21 cellular contexts compared by ENCODE assay signal in the genomic region with DNA sequence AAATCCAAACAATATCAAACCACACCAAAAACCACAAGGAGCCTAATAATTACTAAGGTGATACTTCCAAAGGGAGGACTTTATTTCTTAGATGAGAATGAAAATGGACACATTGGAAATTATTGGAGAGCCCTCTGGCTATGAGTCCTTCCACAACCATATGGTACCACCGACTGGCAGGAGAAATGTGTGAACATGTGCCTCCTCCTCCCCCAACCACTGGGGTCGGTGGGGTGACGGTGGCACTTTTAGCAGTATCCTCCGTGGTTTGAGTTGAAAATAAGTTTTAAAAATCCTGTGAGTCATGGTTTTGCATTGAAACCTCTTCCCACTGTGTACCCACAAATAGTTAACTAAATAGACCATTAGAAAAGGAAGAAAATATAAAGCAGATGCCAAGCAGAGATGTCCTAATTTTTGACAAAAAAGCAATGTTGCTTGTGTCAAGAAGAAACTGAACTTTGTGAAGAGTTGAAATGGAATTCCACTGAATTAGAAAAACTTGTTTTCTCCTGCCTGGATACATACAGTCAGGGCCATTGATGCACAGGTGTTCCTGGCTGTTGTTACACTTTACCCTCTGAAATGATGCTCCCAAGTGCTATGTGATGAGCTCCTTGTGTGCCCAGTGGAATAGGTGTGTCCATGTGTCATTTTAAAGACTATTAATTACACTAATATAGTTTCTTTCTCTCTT. TPM values are rescaled to one million over a fixed set of nuclear protein-coding genes. Genes with fewer than 3 reads are reported as not detected.
A peak's percentile ranks its signal among the peaks of the same experiment; 100 is the strongest.
DNase-seq lines count a peak whose midpoint lies in the region; ATAC-seq lines count a peak whose summit lies in the region.
"Had no signal": no experiment of that assay in that cellular context is flagged by ENCODE, and none has a peak within 500 bp of the region (broad histone marks: within the 10 kb centered on the region; RNA-seq: fewer than 3 reads in every experiment).

No MANE protein-coding gene starts in this region.

- no peaks in the 10 kb centered on the region for H3K27me3 ChIP-seq in right cardiac atrium (ENCODE audit: control insufficient read depth, insufficient read depth)
- H3K27me3 ChIP-seq: adrenal gland, Peyer's patch, testis had no signal

- WGBS in right cardiac atrium, result 82% methylated on average over 4 of the region's 4 CpGs

- intact Hi-C loops in right cardiac atrium (cut with DNase I), result loop anchor here in 3 of 4 donors (5.0 to 10.0 kb wide), 3 partner anchors 309 to 636 kb away; no protein-coding TSS in a partner anchor
- intact Hi-C loops in Right ventricle myocardium inferior (cut with DNase I), result no loop called here

- no peak for ATAC-seq in right cardiac atrium
- ATAC-seq in Right ventricle myocardium inferior, result no peak
- no peak for ATAC-seq in GM21717 (IDR thresholded peaks at IDR 0.05; ENCODE audit: unreplicated experiment)
- ATAC-seq in stimulated activated naive CD8-positive, alpha-beta T cell treated with anti-CD3 and anti-CD28 coated beads, Interleukin-15, Interleukin-2, amounts not matched to agents 100 U/mL and 50 U/mL, for 24 hours, result no peak
- ATAC-seq: natural killer cell treated with Interleukin-12 subunit alpha and Interleukin-12 subunit beta and Interleukin-15 and Interleukin-18, amount 100 ng/mL, for 72 hours; SK-N-SH treated with all-trans-retinoic acid at 6 μM for 48 hours had no signal

- H3K4me3 ChIP-seq in right cardiac atrium (ENCODE audit: low read length), result peak overlapping the region; percentile 72
- H3K4me3 ChIP-seq: adrenal gland, testis had no signal

- no peak overlapping the region for H3K27ac ChIP-seq in right cardiac atrium (ENCODE audit: low read length)
- peak overlapping the region; percentile 95 for H3K27ac ChIP-seq in epithelial cell of prostate
- H3K27ac ChIP-seq in substantia nigra (ENCODE audit: low read depth, low read length, poor library complexity, severe bottlenecking), result no peak overlapping the region
- H3K27ac ChIP-seq: adrenal gland, testis had no signal

- H3K4me1 ChIP-seq in right cardiac atrium (ENCODE audit: control insufficient read depth, insufficient read depth, low read length), result peaks cover 4% of the 10 kb centered on the region

- H3K9me3 ChIP-seq in right cardiac atrium (ENCODE audit: control insufficient read depth, low read length), result no peaks in the 10 kb centered on the region
- H3K9me3 ChIP-seq: adrenal gland, Peyer's patch, testis had no signal

- DNase-seq in right cardiac atrium (no peak), Right ventricle myocardium inferior (ENCODE audit: missing footprints) (no peak), epithelial cell of prostate (ENCODE audit: low read depth, low spot score) (no peak), lung microvascular endothelial cell (ENCODE audit: low read depth in 2 of 2) (peak; percentile 23 to 33), inferior parietal cortex (ENCODE audit: extremely low spot score) (no peak), substantia nigra (lab: John Stamatoyannopoulos, UW) (no peak)
- DNase-seq in stimulated activated naive CD8-positive, alpha-beta T cell treated with anti-CD3 and anti-CD28 coated beads, Interleukin-15, Interleukin-2, amounts not matched to agents 100 U/mL and 50 U/mL, for 24 hours, result no peak
- DNase-seq: activated CD4-positive, alpha-beta T cell treated with anti-CD3 and anti-CD28 coated beads for 1 hour; activated effector memory CD4-positive, alpha-beta T cell treated with Interleukin-2 at 50 U/mL for 16 hours; adrenal gland; CD4-positive, CD25-positive, alpha-beta regulatory T cell; DMS53; endodermal cell; mesendoderm; NCI-H1417 treated with DMSO at 0.1 percent for 48 hours; stimulated activated CD8-positive, alpha-beta memory T cell treated with anti-CD3 and anti-CD28 coated beads, Interleukin-4, amount 100 ng/mL, for 48 hours; testis had no signal

RNA-seq across cellular contexts. Expression of gene EDN1, which starts 3.2 kb away (rescaled TPM):
- total RNA-seq in right cardiac atrium (1 to 10 TPM; 1.3 to 5.8 (median 2.0) TPM), Right ventricle myocardium inferior (2.9 TPM), lung microvascular endothelial cell (110 and 268 TPM in 2 replicates)
- polyA plus RNA-seq in right cardiac atrium, result 4.2 TPM
- polyA plus RNA-seq: CD4-positive, CD25-positive, alpha-beta regulatory T cell had no signal

Comparison
In these comparisons a context has a peak if more than half of its experiments do, and no peak if none do; other contexts are left out.
1. DNase-seq: peak in lung microvascular endothelial cell (2 of 2); none in right cardiac atrium (0 of 3), Right ventricle myocardium inferior (single experiment), epithelial cell of prostate (single experiment), inferior parietal cortex (single experiment), substantia nigra (0 of 49) and stimulated activated naive CD8-positive, alpha-beta T cell treated with anti-CD3 and anti-CD28 coated beads, Interleukin-15, Interleukin-2, amounts not matched to agents 100 U/mL and 50 U/mL, for 24 hours (single experiment).
2. RNA of gene EDN1, which starts 3.2 kb away (total RNA-seq): 110 to 268 TPM in lung microvascular endothelial cell; 2.9 TPM in Right ventricle myocardium inferior (single experiment) and 1.3 to 5.8 TPM in right cardiac atrium; every median in the first group is over 10 times any median in the second.